In genomic region chr5:124651663-124652513, GRCh38 we compare ENCODE assay signal across 8 cellular contexts.
DNase-seq lines count a peak whose midpoint lies in the region; ATAC-seq, FAIRE-seq and TF ChIP-seq lines count a peak whose summit lies in the region.

No MANE protein-coding gene starts in this region.

- CTCF ChIA-PET in A549 (lab: Yijun Ruan, JAX) = interaction anchor here (1.0 to 1.2 kb wide), 2 partner anchors 14 to 55 kb away, joined by 3 to 5 read pairs; no protein-coding TSS in a partner anchor

- peak overlapping the region; percentile 52 for H3K4me3 ChIP-seq in A549
- H3K4me3 ChIP-seq in fibroblast of the aortic adventitia (ENCODE audit: low read depth, low read length) = peak overlapping the region; percentile 75

- POLR2A ChIA-PET in A549 (lab: Yijun Ruan, JAX) = interaction anchor here (1.5 kb wide), 1 partner anchor 96 kb away, joined by 6 read pairs; no protein-coding TSS in a partner anchor

- in situ Hi-C loops in GM13976 (cut with MboI; ENCODE audit: low sequenced_read_pairs, unreplicated experiment) = no loop called here

- peaks cover 32% of the 10 kb centered on the region for H3K4me1 Mint-ChIP-seq in type B pancreatic cell (ENCODE audit: unreplicated experiment)

- TF ChIP-seq CTCF in A549 (IDR thresholded peaks at IDR 0.05) (no peak), GM13976 (IDR thresholded peaks at IDR 0.05; ENCODE audit: borderline replicate concordance, control extremely low read depth, extremely low read depth, insufficient read depth, missing control alignments) (no peak), fibroblast of the aortic adventitia (IDR thresholded peaks at IDR 0.05; ENCODE audit: insufficient read depth, low read length) (no peak), type B pancreatic cell (conservative IDR thresholded peaks at IDR 0.05) (no peak)

- H3K27ac ChIP-seq in A549 = peak overlapping the region; percentile 78 to 92

- no peak; a peak in 2 of 5 replicates for TF ChIP-seq RAD21 in A549 (conservative IDR thresholded peaks at IDR 0.05 in 1 of 2, IDR thresholded peaks at IDR 0.05 in 1 of 2)

- no peaks in the 10 kb centered on the region for H3K27me3 Mint-ChIP-seq in type B pancreatic cell

- peaks cover 22% of the 10 kb centered on the region for H3K36me3 Mint-ChIP-seq in type B pancreatic cell

- DNase-seq in A549 (ENCODE audit: low read depth in 1 of 2, low spot score in 1 of 2) = peak; percentile 62 to 79
- DNase-seq in GM13976 (ENCODE audit: low spot score) = peak; percentile 76
- peak; percentile 88 for DNase-seq in NCI-H2196 (lab: John Stamatoyannopoulos, UW; ENCODE audit: unreplicated experiment)
- DNase-seq in activated T-cell treated with anti-CD3 and anti-CD28 coated beads for 48 hours (ENCODE audit: low read depth) = peak; percentile 29
- peak; percentile 62 for DNase-seq in fibroblast of the aortic adventitia (ENCODE audit: low read depth)
- peak; percentile 86 for DNase-seq in myocyte (ENCODE audit: low read depth)
- DNase-seq in type B pancreatic cell (ENCODE audit: extremely low spot score, unreplicated experiment) = peak; percentile 82

- no peaks in the 10 kb centered on the region for H3K9me3 ChIP-seq in A549

- 5% methylated on average over 41 of the region's 54 CpGs for WGBS in A549 (ENCODE audit: missing lambda C conversion rate)

- peak overlapping the region; percentile 78 for H3K4me2 ChIP-seq in A549

- peak; percentile 92 for TF ChIP-seq POLR2A in A549 (IDR thresholded peaks at IDR 0.05; ENCODE audit: low read length)

- peak overlapping the region; percentile 44 for H3K27ac Mint-ChIP-seq in type B pancreatic cell

- H3K9me3 Mint-ChIP-seq in type B pancreatic cell = no peaks in the 10 kb centered on the region

- FAIRE-seq in A549 (lab: Jason Lieb, UNC) = no peak

- ATAC-seq in A549 = peak; percentile 90 to 93
- peak; percentile 29 for ATAC-seq in HG02840 (IDR thresholded peaks at IDR 0.05; ENCODE audit: low FRiP score, unreplicated experiment)

- H3K4me3 Mint-ChIP-seq in type B pancreatic cell = peak overlapping the region; percentile 78

- no peak for TF ChIP-seq EP300 in A549 (IDR thresholded peaks at IDR 0.05)

- peaks cover 39% of the 10 kb centered on the region for H3K4me1 ChIP-seq in A549

TF ChIP-seq in A549, 52 proteins besides CTCF, POLR2A, EP300 and RAD21:
- TF ChIP-seq HOXB13 (CRISPR knock-in tag; IDR thresholded peaks at IDR 0.05; ENCODE audit: low read depth) = 0 out of 2 replicates have a peak, but pooled peaks have one; percentile 27
- TF ChIP-seq JUN (IDR thresholded peaks at IDR 0.05) = peak in 1 of 2 experiments; percentile 61; a peak in 2 of 5 replicates
- 0 out of 3 replicates have a peak, but pooled peaks have one; percentile 21 for TF ChIP-seq SMC3 (IDR thresholded peaks at IDR 0.05)
- peak; percentile 23; the same call in 1 of the 2 replicates for TF ChIP-seq PHF8 (IDR thresholded peaks at IDR 0.05; ENCODE audit: borderline replicate concordance, low read depth)
- peak; percentile 68; the same call in 1 of the 2 replicates for TF ChIP-seq HOXB5 (CRISPR knock-in tag; IDR thresholded peaks at IDR 0.05)
- TF ChIP-seq RFX5 (IDR thresholded peaks at IDR 0.05) = peak; percentile 71; the same call in 1 of the 2 replicates
- peak; percentile 89 for TF ChIP-seq MAX (IDR thresholded peaks at IDR 0.05)
- no peak for TF ChIP-seq USF2 (IDR thresholded peaks at IDR 0.05)
- no peak for TF ChIP-seq ZC3H11A (IDR thresholded peaks at IDR 0.05)
- TF ChIP-seq MAFK (IDR thresholded peaks at IDR 0.05; ENCODE audit: partially characterized antibody) = no peak
- TF ChIP-seq RARB (CRISPR knock-in tag; IDR thresholded peaks at IDR 0.05) = no peak
- TF ChIP-seq RNF2 (IDR thresholded peaks at IDR 0.05; ENCODE audit: borderline replicate concordance, low read depth) = 0 out of 2 replicates have a peak, but pooled peaks have one; percentile 35
- TF ChIP-seq BCL3 (IDR thresholded peaks at IDR 0.05) = peak; percentile 47; the same call in 1 of the 3 replicates
- peak; percentile 77 for TF ChIP-seq E2F6 (IDR thresholded peaks at IDR 0.05; ENCODE audit: borderline replicate concordance, low read depth)
- TF ChIP-seq MYC (IDR thresholded peaks at IDR 0.05; ENCODE audit: borderline replicate concordance, low read length) = no peak

Comparison
In these comparisons a context has a peak if more than half of its experiments do, and no peak if none do; other contexts are left out.
1. Peak in every context shown above with its lines: DNase-seq, ATAC-seq, H3K4me3 ChIP-seq and H3K27ac ChIP-seq.
2. DNase-seq: peak in every context shown above with its lines; median percentile 88 in NCI-H2196; 86 in myocyte; 82 in type B pancreatic cell; 76 in GM13976; 70 in A549; 62 in fibroblast of the aortic adventitia; 29 in activated T-cell treated with anti-CD3 and anti-CD28 coated beads for 48 hours.